ENCODE assay signal across 22 cellular contexts in the genomic region with DNA sequence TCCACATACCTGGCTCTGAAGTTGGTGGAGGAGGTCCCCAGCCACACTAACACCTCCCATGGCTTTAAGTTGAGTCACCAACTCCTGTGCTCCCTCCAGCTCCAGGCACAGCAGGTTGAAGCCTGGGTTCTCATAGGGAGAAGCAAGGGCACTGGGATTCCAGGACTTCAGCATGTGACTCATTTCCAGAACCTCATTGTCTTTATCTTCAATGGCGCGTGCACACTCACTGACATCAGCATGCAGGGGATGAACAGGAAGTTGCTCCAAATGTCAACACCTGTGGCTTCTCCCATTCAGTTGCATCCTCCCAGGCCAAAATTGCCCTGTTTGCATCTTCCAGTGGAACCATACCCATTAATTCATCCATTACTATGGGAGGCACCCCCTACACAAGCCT. TPM values are rescaled to one million over a fixed set of nuclear protein-coding genes. Genes with fewer than 3 reads are reported as not detected.
A peak's percentile ranks its signal among the peaks of the same experiment; 100 is the strongest.
DNase-seq lines count a peak whose midpoint lies in the region; ATAC-seq, FAIRE-seq and TF ChIP-seq lines count a peak whose summit lies in the region.
"Had no signal": no experiment of that assay in that cellular context is flagged by ENCODE, and none has a peak within 500 bp of the region (broad histone marks: within the 10 kb centered on the region; RNA-seq: fewer than 3 reads in every experiment).

No MANE protein-coding gene starts in this region.

- H3K27me3 ChIP-seq in bronchial epithelial cell (ENCODE audit: control insufficient read depth, insufficient read depth, low read length): no peaks in the 10 kb centered on the region
- H3K27me3 ChIP-seq: BE2C had no signal

- DNase-seq in DMS53 treated with DMSO at 0.1 percent for 48 hours (lab: John Stamatoyannopoulos, UW; ENCODE audit: unreplicated experiment) (peak; percentile 61), M059J (ENCODE audit: low read depth) (peak; percentile 37), bronchial epithelial cell (ENCODE audit: low read depth) (peak; percentile 37), renal cortical epithelial cell (ENCODE audit: low read depth) (peak; percentile 21), GM19238 (ENCODE audit: insufficient read length, low spot score) (no peak), HPDE6-E6E7 (ENCODE audit: extremely low spot score) (no peak)
- DNase-seq: BE2C, DMS79, H7, NCI-H1105, NCI-H2029 treated with DMSO at 0.1 percent for 48 hours, NCI-H446, NCI-H526, OCI-M1, SHP77, SW 1271, T-helper 2 cell had no signal

- no peaks in the 10 kb centered on the region for H3K36me3 ChIP-seq in bronchial epithelial cell (ENCODE audit: control insufficient read depth, insufficient read depth, low read length)
- H3K36me3 ChIP-seq: BE2C had no signal

- H3K4me3 ChIP-seq in bronchial epithelial cell (ENCODE audit: low read depth, low read length): no peak overlapping the region
- H3K4me3 ChIP-seq: SK-N-MC had no signal

- ATAC-seq in GM21619 (IDR thresholded peaks at IDR 0.05; ENCODE audit: unreplicated experiment): no peak

- FAIRE-seq in bronchial epithelial cell (lab: Jason Lieb, UNC): no peak
- FAIRE-seq: D721Med had no signal

- no peak for TF ChIP-seq CTCF in bronchial epithelial cell (IDR thresholded peaks at IDR 0.05; ENCODE audit: insufficient read depth, low read length, severe bottlenecking)

RNA-seq across cellular contexts. Expression of a gene that starts 5.8 kb away (rescaled TPM):
- total RNA-seq in M059J (2014; rRNA removed; shearing (Covaris generic)): 0.34 TPM in 1 of 2 replicates, not detected in the other
- total RNA-seq in bronchial epithelial cell (under 0.01 TPM in 1 of 2 replicates, not detected in the other), renal cortical epithelial cell (0.30 TPM in 1 of 2 replicates, not detected in the other)
- total RNA-seq: A673, H7, RPMI7951 had no signal

RNA-seq across cellular contexts. Expression of a gene that starts 12.6 kb away (rescaled TPM):
- total RNA-seq in M059J (2014; rRNA removed; shearing (Covaris generic)): not detected in 2 replicates
- 0.13 TPM in 1 of 2 replicates, not detected in the other for total RNA-seq in bronchial epithelial cell
- total RNA-seq in renal cortical epithelial cell: 0.05 TPM in 1 of 2 replicates, not detected in the other
- total RNA-seq: A673, H7, RPMI7951 had no signal

RNA-seq across cellular contexts. Expression of a gene that starts 26.0 kb away (rescaled TPM):
- total RNA-seq in M059J (2014; rRNA removed; shearing (Covaris generic)): not detected in 2 replicates
- 0.38 TPM in 1 of 2 replicates, not detected in the other for total RNA-seq in bronchial epithelial cell
- 0.10 TPM in 1 of 2 replicates, not detected in the other for total RNA-seq in renal cortical epithelial cell
- total RNA-seq: A673, H7, RPMI7951 had no signal

RNA-seq across cellular contexts. Expression of a gene that starts 33.8 kb away (rescaled TPM):
- total RNA-seq in M059J (2014; rRNA removed; shearing (Covaris generic)): not detected in 2 replicates
- total RNA-seq in bronchial epithelial cell: not detected in 2 replicates
- total RNA-seq in renal cortical epithelial cell: 0.10 TPM in 1 of 2 replicates, not detected in the other
- total RNA-seq: A673, H7, RPMI7951 had no signal

RNA-seq across cellular contexts. Expression of a gene that starts 58.4 kb away (rescaled TPM):
- not detected in 2 replicates for total RNA-seq in M059J (2014; rRNA removed; shearing (Covaris generic))
- total RNA-seq in bronchial epithelial cell (not detected in 2 replicates), renal cortical epithelial cell (not detected in 2 replicates)
- total RNA-seq: A673, H7, RPMI7951 had no signal

Comparison
In these comparisons a context has a peak if more than half of its experiments do, and no peak if none do; other contexts are left out.
1. DNase-seq: peak in DMS53 treated with DMSO at 0.1 percent for 48 hours (single experiment), M059J (single experiment), bronchial epithelial cell (single experiment) and renal cortical epithelial cell (single experiment); none in GM19238 (single experiment) and HPDE6-E6E7 (single experiment).